ENCODE assay signal across 8 cellular contexts in genomic region chr12:122981587-122982493, GRCh38. TPM values are rescaled to one million over a fixed set of nuclear protein-coding genes. Genes with fewer than 3 reads are reported as not detected.
DNase-seq lines count a peak whose midpoint lies in the region; ATAC-seq, FAIRE-seq and TF ChIP-seq lines count a peak whose summit lies in the region.

No MANE protein-coding gene starts in this region.

- H3K4me3 ChIP-seq in liver (ENCODE audit: low read depth in 1 of 3, low read length in 3 of 3) (peak overlapping the region; percentile 85 to 91 (median 88)), tibial nerve (peak overlapping the region; percentile 81 to 100 (median 96))

- 74% methylated on average over 26 of the region's 26 CpGs for WGBS in liver
- 63 to 66% methylated on average over 26 of the region's 26 CpGs for WGBS in tibial nerve, 2 donors

- H3K4me1 Mint-ChIP-seq in activated naive CD4-positive, alpha-beta T cell treated with anti-CD3 and anti-CD28 coated beads, Interleukin-2, amount 50 U/mL, for 24 hours = peaks cover 54% of the 10 kb centered on the region
- H3K4me1 Mint-ChIP-seq in activated naive CD8-positive, alpha-beta T cell treated with anti-CD3 and anti-CD28 coated beads, Interleukin-2, amount 50 U/mL, for 24 hours = peaks cover 51% of the 10 kb centered on the region

- TF ChIP-seq RAD21 in liver (IDR thresholded peaks at IDR 0.05) = no peak

- H3K9me3 Mint-ChIP-seq in activated naive CD4-positive, alpha-beta T cell treated with anti-CD3 and anti-CD28 coated beads, Interleukin-2, amount 50 U/mL, for 24 hours = no peaks in the 10 kb centered on the region
- no peaks in the 10 kb centered on the region for H3K9me3 Mint-ChIP-seq in activated naive CD8-positive, alpha-beta T cell treated with anti-CD3 and anti-CD28 coated beads, Interleukin-2, amount 50 U/mL, for 24 hours

- peaks cover 3% of the 10 kb centered on the region for H3K36me3 Mint-ChIP-seq in activated naive CD4-positive, alpha-beta T cell treated with anti-CD3 and anti-CD28 coated beads, Interleukin-2, amount 50 U/mL, for 24 hours
- peaks cover 2% of the 10 kb centered on the region for H3K36me3 Mint-ChIP-seq in activated naive CD8-positive, alpha-beta T cell treated with anti-CD3 and anti-CD28 coated beads, Interleukin-2, amount 50 U/mL, for 24 hours (ENCODE audit: low read depth)

- peak overlapping the region; percentile 92 for H3K4me3 Mint-ChIP-seq in activated naive CD4-positive, alpha-beta T cell treated with anti-CD3 and anti-CD28 coated beads, Interleukin-2, amount 50 U/mL, for 24 hours
- peak overlapping the region; percentile 88 for H3K4me3 Mint-ChIP-seq in activated naive CD8-positive, alpha-beta T cell treated with anti-CD3 and anti-CD28 coated beads, Interleukin-2, amount 50 U/mL, for 24 hours

- H3K9me3 ChIP-seq in liver (ENCODE audit: control insufficient read depth in 4 of 4, low read length in 3 of 4) = no peaks in the 10 kb centered on the region
- H3K9me3 ChIP-seq in tibial nerve = no peaks in the 10 kb centered on the region

- no peak for TF ChIP-seq POLR2A in tibial nerve (IDR thresholded peaks at IDR 0.05)

- peaks cover 8 to 82% (median 63%) of the 10 kb centered on the region in 4 donors for H3K4me1 ChIP-seq in liver (ENCODE audit: control insufficient read depth in 4 of 4, insufficient read depth in 4 of 4, low read length in 3 of 4)
- peaks cover 0 to 85% (median 59%) of the 10 kb centered on the region in 4 donors for H3K4me1 ChIP-seq in tibial nerve

- no peaks in the 10 kb centered on the region for H3K27me3 ChIP-seq in liver (ENCODE audit: control insufficient read depth in 4 of 4, insufficient read depth in 4 of 4, low read length in 3 of 4)
- no peaks in the 10 kb centered on the region for H3K27me3 ChIP-seq in tibial nerve

- no peak for FAIRE-seq in GM19239 (lab: Jason Lieb, UNC)

- H3K27me3 Mint-ChIP-seq in activated naive CD4-positive, alpha-beta T cell treated with anti-CD3 and anti-CD28 coated beads, Interleukin-2, amount 50 U/mL, for 24 hours = no peaks in the 10 kb centered on the region
- H3K27me3 Mint-ChIP-seq in activated naive CD8-positive, alpha-beta T cell treated with anti-CD3 and anti-CD28 coated beads, Interleukin-2, amount 50 U/mL, for 24 hours = no peaks in the 10 kb centered on the region

- H3K36me3 ChIP-seq in liver (ENCODE audit: control insufficient read depth in 4 of 4, insufficient read depth in 3 of 4, low read depth in 1 of 4, low read length in 3 of 4) (peaks cover 2 to 18% (median 6%) of the 10 kb centered on the region in 4 donors), tibial nerve (peaks cover 0 to 61% (median 2%) of the 10 kb centered on the region in 3 donors)

- DNase-seq in activated naive CD4-positive, alpha-beta T cell treated with anti-CD3 and anti-CD28 coated beads, Interleukin-2, amount 50 U/mL, for 16 hours = no peak
- no peak for DNase-seq in activated naive CD8-positive, alpha-beta T cell treated with anti-CD3 and anti-CD28 coated beads, Interleukin-2, amount 50 U/mL, for 24 hours
- DNase-seq in tibial nerve (ENCODE audit: low spot score in 2 of 2) (no peak), SW480 (ENCODE audit: low spot score) (no peak), GM19239 (ENCODE audit: insufficient read length, low spot score) (no peak)

- peak overlapping the region in 1 of 2 donors; percentile 81 for H3K27ac ChIP-seq in liver (ENCODE audit: low read depth in 1 of 2, low read length in 2 of 2)
- H3K27ac ChIP-seq in tibial nerve = peak overlapping the region in 3 of 4 donors; percentile 91 to 94 (median 93)

- peak overlapping the region in 1 of 2 donors; percentile 89 for H3K9ac ChIP-seq in liver (ENCODE audit: low read depth in 1 of 2, low read length in 2 of 2)

- peak overlapping the region; percentile 86 for H3K27ac Mint-ChIP-seq in activated naive CD4-positive, alpha-beta T cell treated with anti-CD3 and anti-CD28 coated beads, Interleukin-2, amount 50 U/mL, for 24 hours
- peak overlapping the region; percentile 78 for H3K27ac Mint-ChIP-seq in activated naive CD8-positive, alpha-beta T cell treated with anti-CD3 and anti-CD28 coated beads, Interleukin-2, amount 50 U/mL, for 24 hours

- no peak for ATAC-seq in activated naive CD8-positive, alpha-beta T cell treated with anti-CD3 and anti-CD28 coated beads, Interleukin-2, amount 50 U/mL, for 24 hours
- ATAC-seq in HG03095 (IDR thresholded peaks at IDR 0.05; ENCODE audit: unreplicated experiment) = no peak

- TF ChIP-seq CTCF in liver (IDR thresholded peaks at IDR 0.05; ENCODE audit: low read depth, low read length, missing input control) (no peak), tibial nerve (IDR thresholded peaks at IDR 0.05) (no peak)

- TF ChIP-seq EP300 in tibial nerve (IDR thresholded peaks at IDR 0.05) = no peak

TF ChIP-seq in liver, 16 proteins besides CTCF, POLR2A, EP300 and RAD21:
- TF ChIP-seq ATF3 (IDR thresholded peaks at IDR 0.05) (no peak), HNF4G (IDR thresholded peaks at IDR 0.05) (no peak), ZBTB33 (IDR thresholded peaks at IDR 0.05) (no peak), JUND (IDR thresholded peaks at IDR 0.05) (no peak), FOXA2 (IDR thresholded peaks at IDR 0.05) (no peak), TAF1 (conservative IDR thresholded peaks at IDR 0.05) (no peak), EGR1 (IDR thresholded peaks at IDR 0.05; ENCODE audit: low read depth in 2 of 2) (no peak), YY1 (IDR thresholded peaks at IDR 0.05) (no peak), GABPA (IDR thresholded peaks at IDR 0.05 in 1 of 2, conservative IDR thresholded peaks at IDR 0.05 in 1 of 2) (no peak), HNF4A (conservative IDR thresholded peaks at IDR 0.05) (no peak), NR2F2 (IDR thresholded peaks at IDR 0.05) (no peak), REST (IDR thresholded peaks at IDR 0.05) (no peak), FOXA1 (IDR thresholded peaks at IDR 0.05) (no peak), MAX (IDR thresholded peaks at IDR 0.05) (no peak), SP1 (IDR thresholded peaks at IDR 0.05) (no peak), RXRA (IDR thresholded peaks at IDR 0.05) (no peak)

RNA-seq across cellular contexts. Expression of gene ARL6IP4, which starts 1.4 kb away (rescaled TPM):
- total RNA-seq in liver (10 to 100 TPM; 59.2 to 71.8 TPM), tibial nerve (100 to 1,000 TPM; 197 to 338 (median 251) TPM)
- 100 to 1,000 TPM; 171 to 187 TPM for polyA plus RNA-seq in liver

RNA-seq across cellular contexts. Expression of gene OGFOD2, which starts 6.8 kb away (rescaled TPM):
- 1 to 10 TPM; 8.0 to 9.2 TPM for total RNA-seq in liver
- polyA plus RNA-seq in liver = 10 to 100 TPM; 15.4 to 18.6 TPM
- 10 to 100 TPM in 3 of 4 donors, 1 to 10 TPM in 1; 7.2 to 19.8 (median 13.4) TPM for total RNA-seq in tibial nerve

RNA-seq across cellular contexts. Expression of gene ABCB9, which starts 15.6 kb away (rescaled TPM):
- total RNA-seq in liver (1 to 10 TPM; 1.7 to 3.3 TPM), tibial nerve (10 to 100 TPM in 1 of 4 donors, 1 to 10 TPM in 3; 4.2 to 11.4 (median 6.0) TPM)
- under 1 TPM; 0.29 to 0.90 TPM for polyA plus RNA-seq in liver
